In the genomic region with DNA sequence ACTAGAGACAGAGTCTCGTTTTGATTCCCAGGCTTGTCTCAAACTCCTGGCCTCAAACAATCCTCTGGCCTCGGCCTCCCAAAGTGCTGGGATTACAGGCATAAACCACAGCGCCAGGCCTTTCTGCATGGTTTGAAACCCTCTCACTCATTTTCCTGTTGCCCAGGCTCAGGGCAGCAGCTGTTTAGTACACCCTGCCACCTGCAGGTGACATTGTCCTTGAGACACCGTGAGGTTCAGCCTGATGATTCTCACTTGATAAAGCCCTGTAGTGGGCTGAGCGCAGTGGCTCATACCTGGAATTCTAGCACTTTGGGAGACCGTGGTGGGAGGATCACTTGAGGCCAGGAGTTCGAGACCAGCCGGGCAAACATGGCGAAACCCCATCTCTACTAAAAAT, we compare ENCODE assay signal across 1 cellular context.
A peak's percentile ranks its signal among the peaks of the same experiment; 100 is the strongest.
TF ChIP-seq lines count a peak whose summit lies in the region.

No MANE protein-coding gene starts in this region.

TF ChIP-seq in HepG2, 621 proteins besides CTCF, POLR2A, EP300 and RAD21:
- TF ChIP-seq, protein P1, sequence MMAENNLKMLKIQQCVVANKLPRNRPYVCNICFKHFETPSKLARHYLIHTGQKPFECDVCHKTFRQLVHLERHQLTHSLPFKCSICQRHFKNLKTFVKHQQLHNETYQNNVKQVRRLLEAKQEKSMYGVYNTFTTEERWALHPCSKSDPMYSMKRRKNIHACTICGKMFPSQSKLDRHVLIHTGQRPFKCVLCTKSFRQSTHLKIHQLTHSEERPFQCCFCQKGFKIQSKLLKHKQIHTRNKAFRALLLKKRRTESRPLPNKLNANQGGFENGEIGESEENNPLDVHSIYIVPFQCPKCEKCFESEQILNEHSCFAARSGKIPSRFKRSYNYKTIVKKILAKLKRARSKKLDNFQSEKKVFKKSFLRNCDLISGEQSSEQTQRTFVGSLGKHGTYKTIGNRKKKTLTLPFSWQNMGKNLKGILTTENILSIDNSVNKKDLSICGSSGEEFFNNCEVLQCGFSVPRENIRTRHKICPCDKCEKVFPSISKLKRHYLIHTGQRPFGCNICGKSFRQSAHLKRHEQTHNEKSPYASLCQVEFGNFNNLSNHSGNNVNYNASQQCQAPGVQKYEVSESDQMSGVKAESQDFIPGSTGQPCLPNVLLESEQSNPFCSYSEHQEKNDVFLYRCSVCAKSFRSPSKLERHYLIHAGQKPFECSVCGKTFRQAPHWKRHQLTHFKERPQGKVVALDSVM (CRISPR knock-in tag; IDR thresholded peaks at IDR 0.05) = 0 out of 2 replicates have a peak, but pooled peaks have one; percentile 15
- peak; percentile 29; the same call in 1 of the 2 replicates for TF ChIP-seq SMC3 (IDR thresholded peaks at IDR 0.05; ENCODE audit: low read length)
- TF ChIP-seq PLRG1 (conservative IDR thresholded peaks at IDR 0.05) = no peak
- TF ChIP-seq KLF11 (CRISPR knock-in tag; IDR thresholded peaks at IDR 0.05) = no peak
- TF ChIP-seq, protein P2, sequence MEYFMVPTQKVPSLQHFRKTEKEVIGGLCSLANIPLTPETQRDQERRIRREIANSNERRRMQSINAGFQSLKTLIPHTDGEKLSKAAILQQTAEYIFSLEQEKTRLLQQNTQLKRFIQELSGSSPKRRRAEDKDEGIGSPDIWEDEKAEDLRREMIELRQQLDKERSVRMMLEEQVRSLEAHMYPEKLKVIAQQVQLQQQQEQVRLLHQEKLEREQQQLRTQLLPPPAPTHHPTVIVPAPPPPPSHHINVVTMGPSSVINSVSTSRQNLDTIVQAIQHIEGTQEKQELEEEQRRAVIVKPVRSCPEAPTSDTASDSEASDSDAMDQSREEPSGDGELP (IDR thresholded peaks at IDR 0.05; ENCODE audit: borderline replicate concordance, low read depth) = peak; percentile 56; the same call in 1 of the 2 replicates
- TF ChIP-seq STAG1 (CRISPR knock-in tag; IDR thresholded peaks at IDR 0.05) = peak; percentile 46
- TF ChIP-seq, protein P3, sequence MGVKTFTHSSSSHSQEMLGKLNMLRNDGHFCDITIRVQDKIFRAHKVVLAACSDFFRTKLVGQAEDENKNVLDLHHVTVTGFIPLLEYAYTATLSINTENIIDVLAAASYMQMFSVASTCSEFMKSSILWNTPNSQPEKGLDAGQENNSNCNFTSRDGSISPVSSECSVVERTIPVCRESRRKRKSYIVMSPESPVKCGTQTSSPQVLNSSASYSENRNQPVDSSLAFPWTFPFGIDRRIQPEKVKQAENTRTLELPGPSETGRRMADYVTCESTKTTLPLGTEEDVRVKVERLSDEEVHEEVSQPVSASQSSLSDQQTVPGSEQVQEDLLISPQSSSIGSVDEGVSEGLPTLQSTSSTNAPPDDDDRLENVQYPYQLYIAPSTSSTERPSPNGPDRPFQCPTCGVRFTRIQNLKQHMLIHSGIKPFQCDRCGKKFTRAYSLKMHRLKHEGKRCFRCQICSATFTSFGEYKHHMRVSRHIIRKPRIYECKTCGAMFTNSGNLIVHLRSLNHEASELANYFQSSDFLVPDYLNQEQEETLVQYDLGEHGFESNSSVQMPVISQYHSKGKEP (CRISPR knock-in tag; IDR thresholded peaks at IDR 0.05) = no peak
- TF ChIP-seq ZNF737 (CRISPR knock-in tag; IDR thresholded peaks at IDR 0.05; ENCODE audit: borderline replicate concordance) = no peak
